In genomic region chr11:34234086-34234740, GRCh38 we compare ENCODE assay signal across 7 cellular contexts.
DNase-seq lines count a peak whose midpoint lies in the region; ATAC-seq, FAIRE-seq and TF ChIP-seq lines count a peak whose summit lies in the region.

No MANE protein-coding gene starts in this region.

- POLR2A ChIA-PET in HepG2 (lab: Yijun Ruan, JAX): interaction anchor here (1.2 kb wide), 1 partner anchor 124 kb away, joined by 6 read pairs; the partner anchor contains the start of gene ABTB2

- H3K4me1 Mint-ChIP-seq in activated naive CD4-positive, alpha-beta T cell treated with anti-CD3 and anti-CD28 coated beads for 36 hours (ENCODE audit: low read depth): peaks cover 57% of the 10 kb centered on the region
- peaks cover 59 to 91% of the 10 kb centered on the region in 2 donors for H3K4me1 Mint-ChIP-seq in stimulated activated naive B cell treated with anti-CD40 and anti-IgM and Interleukin-4, amounts not matched to agents 10 μg/mL and 1 μg/mL and 100 μg/mL, for 72 hours

- no peaks in the 10 kb centered on the region for H3K27me3 Mint-ChIP-seq in activated naive CD4-positive, alpha-beta T cell treated with anti-CD3 and anti-CD28 coated beads for 36 hours (ENCODE audit: low read depth)
- H3K27me3 Mint-ChIP-seq in stimulated activated naive B cell treated with anti-CD40 and anti-IgM and Interleukin-4, amounts not matched to agents 10 μg/mL and 1 μg/mL and 100 μg/mL, for 72 hours: no peaks in the 10 kb centered on the region

- no peak overlapping the region for H3K27ac ChIP-seq in HepG2 (ENCODE audit: extremely low read length, insufficient read depth, low read length)

- intact Hi-C loops in activated naive CD4-positive, alpha-beta T cell treated with anti-CD3 and anti-CD28 coated beads for 36 hours (cut with micrococcal nuclease): loop anchor here (1.0 to 10.0 kb wide), 16 partner anchors 10 to 1101 kb away; partner anchors contain the start of genes ABTB2, APIP, CAPRIN1 and CAT
- intact Hi-C loops in HepG2 (cut with micrococcal nuclease; ENCODE audit: unreplicated experiment): no loop called here

- H3K4me2 ChIP-seq in HepG2 (ENCODE audit: low read depth, low read length): no peak overlapping the region

- peaks cover 2% of the 10 kb centered on the region for H3K79me2 ChIP-seq in HepG2 (ENCODE audit: insufficient read depth, low read length)

- H4K20me1 ChIP-seq in HepG2 (ENCODE audit: insufficient read depth, low read length): peaks cover 3% of the 10 kb centered on the region; the same call in 1 of the 2 replicates

- H3K4me3 ChIP-seq in HepG2 (replicated peaks in 1 of 3; ENCODE audit: insufficient read depth in 1 of 3, low read depth in 2 of 3, low read length in 3 of 3): no peak overlapping the region

- H2AFZ ChIP-seq in HepG2 (ENCODE audit: low read length): no peak overlapping the region

- no peak for FAIRE-seq in HepG2 (lab: Jason Lieb, UNC)

- no peaks in the 10 kb centered on the region for H3K9me3 Mint-ChIP-seq in activated naive CD4-positive, alpha-beta T cell treated with anti-CD3 and anti-CD28 coated beads for 36 hours
- H3K9me3 Mint-ChIP-seq in stimulated activated naive B cell treated with anti-CD40 and anti-IgM and Interleukin-4, amounts not matched to agents 10 μg/mL and 1 μg/mL and 100 μg/mL, for 72 hours: peaks cover 0 to 1% of the 10 kb centered on the region in 2 donors

- TF ChIP-seq POLR2A in HepG2 (IDR thresholded peaks at IDR 0.05; ENCODE audit: insufficient read depth in 1 of 2, low read depth in 2 of 2, low read length in 2 of 2): no peak

- no TSS peak for BruUV-seq in HepG2 (replicated peaks; lab: Mats Ljungman, UMichigan)

- peak overlapping the region; percentile 83 for H3K27ac Mint-ChIP-seq in activated naive CD4-positive, alpha-beta T cell treated with anti-CD3 and anti-CD28 coated beads for 36 hours
- peak overlapping the region; percentile 98 for H3K27ac Mint-ChIP-seq in stimulated activated naive B cell treated with anti-CD40 and anti-IgM and Interleukin-4, amounts not matched to agents 10 μg/mL and 1 μg/mL and 100 μg/mL, for 72 hours

- no peaks in the 10 kb centered on the region for H3K36me3 ChIP-seq in HepG2 (replicated peaks in 1 of 2; ENCODE audit: control insufficient read depth in 1 of 2, insufficient read depth in 2 of 2, low read length in 2 of 2)

- no peaks in the 10 kb centered on the region for H3K27me3 ChIP-seq in HepG2 (ENCODE audit: control insufficient read depth in 1 of 2, insufficient read depth in 2 of 2, low read length in 2 of 2)

- no peaks in the 10 kb centered on the region for H3K36me3 Mint-ChIP-seq in activated naive CD4-positive, alpha-beta T cell treated with anti-CD3 and anti-CD28 coated beads for 36 hours (ENCODE audit: low read depth)
- peaks cover 2 to 30% of the 10 kb centered on the region in 2 donors for H3K36me3 Mint-ChIP-seq in stimulated activated naive B cell treated with anti-CD40 and anti-IgM and Interleukin-4, amounts not matched to agents 10 μg/mL and 1 μg/mL and 100 μg/mL, for 72 hours

- no peak overlapping the region for H3K4me3 Mint-ChIP-seq in activated naive CD4-positive, alpha-beta T cell treated with anti-CD3 and anti-CD28 coated beads for 36 hours
- H3K4me3 Mint-ChIP-seq in stimulated activated naive B cell treated with anti-CD40 and anti-IgM and Interleukin-4, amounts not matched to agents 10 μg/mL and 1 μg/mL and 100 μg/mL, for 72 hours: peak overlapping the region; percentile 50 to 57

- no peak for TF ChIP-seq CTCF in HepG2 (CRISPR knock-in tag; IDR thresholded peaks at IDR 0.05)

- ATAC-seq in GM19328 (IDR thresholded peaks at IDR 0.05; ENCODE audit: unreplicated experiment) (peak; percentile 62), HG03108 (IDR thresholded peaks at IDR 0.05; ENCODE audit: unreplicated experiment) (peak; percentile 81), HepG2 (peak; percentile 38; the same call in 1 of the 3 replicates)
- ATAC-seq in stimulated activated naive B cell treated with anti-CD40 and anti-IgM and Interleukin-4, amounts not matched to agents 10 μg/mL and 1 μg/mL and 100 μg/mL, for 72 hours (replicated peaks): peak; percentile 83 to 88

- TF ChIP-seq EP300 in HepG2 (IDR thresholded peaks at IDR 0.05; ENCODE audit: low read depth in 2 of 2, low read length in 2 of 2): no peak
- no peak for TF ChIP-seq EP300 in HepG2 (CRISPR knock-in tag; IDR thresholded peaks at IDR 0.05; ENCODE audit: borderline replicate concordance)

- no peak for TF ChIP-seq RAD21 in HepG2 (CRISPR knock-in tag; IDR thresholded peaks at IDR 0.05)

- peaks cover 18% of the 10 kb centered on the region for H3K4me1 ChIP-seq in HepG2 (ENCODE audit: insufficient read depth, low read length)

- CTCF ChIA-PET in activated naive CD4-positive, alpha-beta T cell treated with anti-CD3 and anti-CD28 coated beads for 36 hours (lab: Charles Lee): interaction anchor here (1.3 to 4.8 kb wide), 4 partner anchors 14 to 123 kb away, joined by 3 to 27 read pairs (median 6); partner anchors contain the start of gene ABTB2
- CTCF ChIA-PET in HepG2 (lab: Yijun Ruan, JAX; ENCODE audit: low intra/inter-chr PET ratio, low total read pairs): no interaction called here

- DNase-seq in SIG-M5 (lab: John Stamatoyannopoulos, UW) (peak; percentile 35), HepG2 (ENCODE audit: low spot score) (no peak), SHP77 treated with DMSO at 0.1 percent for 48 hours (lab: John Stamatoyannopoulos, UW) (no peak)
- peak; percentile 93 for DNase-seq in activated naive CD4-positive, alpha-beta T cell treated with anti-CD3 and anti-CD28 coated beads for 36 hours
- peak; percentile 91 for DNase-seq in stimulated activated naive B cell treated with anti-CD40 and anti-IgM and Interleukin-4, amounts not matched to agents 10 μg/mL and 1 μg/mL and 100 μg/mL, for 72 hours

- in situ Hi-C loops in HepG2 (cut with HindIII; ENCODE audit: extremely low pct_ligation_motif_present, low pct_unique_long_range_greater_than_20kb): no loop called here

- no peaks in the 10 kb centered on the region for H3K9me3 ChIP-seq in HepG2 (ENCODE audit: low read length)

- H3K9ac ChIP-seq in HepG2 (ENCODE audit: insufficient read depth, low read depth, low read length): no peak overlapping the region

- WGBS in HepG2 (ENCODE audit: low lambda C conversion rate): 86% methylated on average over 4 of the region's 9 CpGs

TF ChIP-seq in HepG2, 621 proteins besides CTCF, POLR2A, EP300 and RAD21 (continues in another document):
- TF ChIP-seq KAT7 (CRISPR knock-in tag; IDR thresholded peaks at IDR 0.05; ENCODE audit: borderline replicate concordance): no peak
- TF ChIP-seq TBX2 (CRISPR knock-in tag; IDR thresholded peaks at IDR 0.05; ENCODE audit: borderline replicate concordance): no peak
- TF ChIP-seq, protein P1, sequence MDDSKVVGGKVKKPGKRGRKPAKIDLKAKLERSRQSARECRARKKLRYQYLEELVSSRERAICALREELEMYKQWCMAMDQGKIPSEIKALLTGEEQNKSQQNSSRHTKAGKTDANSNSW (CRISPR knock-in tag; IDR thresholded peaks at IDR 0.05; ENCODE audit: borderline replicate concordance): no peak
- TF ChIP-seq IRF9 (CRISPR knock-in tag; IDR thresholded peaks at IDR 0.05; ENCODE audit: borderline replicate concordance): no peak
- TF ChIP-seq ZSCAN31 (CRISPR knock-in tag; IDR thresholded peaks at IDR 0.05; ENCODE audit: low read depth): no peak
- TF ChIP-seq, protein P2, sequence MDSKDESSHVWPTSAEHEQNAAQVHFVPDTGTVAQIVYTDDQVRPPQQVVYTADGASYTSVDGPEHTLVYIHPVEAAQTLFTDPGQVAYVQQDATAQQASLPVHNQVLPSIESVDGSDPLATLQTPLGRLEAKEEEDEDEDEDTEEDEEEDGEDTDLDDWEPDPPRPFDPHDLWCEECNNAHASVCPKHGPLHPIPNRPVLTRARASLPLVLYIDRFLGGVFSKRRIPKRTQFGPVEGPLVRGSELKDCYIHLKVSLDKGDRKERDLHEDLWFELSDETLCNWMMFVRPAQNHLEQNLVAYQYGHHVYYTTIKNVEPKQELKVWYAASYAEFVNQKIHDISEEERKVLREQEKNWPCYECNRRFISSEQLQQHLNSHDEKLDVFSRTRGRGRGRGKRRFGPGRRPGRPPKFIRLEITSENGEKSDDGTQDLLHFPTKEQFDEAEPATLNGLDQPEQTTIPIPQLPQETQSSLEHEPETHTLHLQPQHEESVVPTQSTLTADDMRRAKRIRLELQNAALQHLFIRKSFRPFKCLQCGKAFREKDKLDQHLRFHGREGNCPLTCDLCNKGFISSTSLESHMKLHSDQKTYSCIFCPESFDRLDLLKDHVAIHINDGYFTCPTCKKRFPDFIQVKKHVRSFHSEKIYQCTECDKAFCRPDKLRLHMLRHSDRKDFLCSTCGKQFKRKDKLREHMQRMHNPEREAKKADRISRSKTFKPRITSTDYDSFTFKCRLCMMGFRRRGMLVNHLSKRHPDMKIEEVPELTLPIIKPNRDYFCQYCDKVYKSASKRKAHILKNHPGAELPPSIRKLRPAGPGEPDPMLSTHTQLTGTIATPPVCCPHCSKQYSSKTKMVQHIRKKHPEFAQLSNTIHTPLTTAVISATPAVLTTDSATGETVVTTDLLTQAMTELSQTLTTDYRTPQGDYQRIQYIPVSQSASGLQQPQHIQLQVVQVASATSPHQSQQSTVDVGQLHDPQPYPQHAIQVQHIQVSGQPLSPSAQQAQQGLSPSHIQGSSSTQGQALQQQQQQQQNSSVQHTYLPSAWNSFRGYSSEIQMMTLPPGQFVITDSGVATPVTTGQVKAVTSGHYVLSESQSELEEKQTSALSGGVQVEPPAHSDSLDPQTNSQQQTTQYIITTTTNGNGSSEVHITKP (CRISPR knock-in tag; IDR thresholded peaks at IDR 0.05; ENCODE audit: low read depth): no peak
- no peak for TF ChIP-seq ZMAT3 (CRISPR knock-in tag; conservative IDR thresholded peaks at IDR 0.05)

Comparison
In these comparisons a context has a peak if more than half of its experiments do, and no peak if none do; other contexts are left out.
1. DNase-seq: peak in SIG-M5 (single experiment), activated naive CD4-positive, alpha-beta T cell treated with anti-CD3 and anti-CD28 coated beads for 36 hours (single experiment) and stimulated activated naive B cell treated with anti-CD40 and anti-IgM and Interleukin-4, amounts not matched to agents 10 μg/mL and 1 μg/mL and 100 μg/mL, for 72 hours (single experiment); none in HepG2 (single experiment) and SHP77 treated with DMSO at 0.1 percent for 48 hours (single experiment).
2. Peak in every context shown above with its lines, with median percentiles within 50 percentile points of each other: ATAC-seq.